Comparison of ENCODE assay signal across 21 cellular contexts in the genomic region with DNA sequence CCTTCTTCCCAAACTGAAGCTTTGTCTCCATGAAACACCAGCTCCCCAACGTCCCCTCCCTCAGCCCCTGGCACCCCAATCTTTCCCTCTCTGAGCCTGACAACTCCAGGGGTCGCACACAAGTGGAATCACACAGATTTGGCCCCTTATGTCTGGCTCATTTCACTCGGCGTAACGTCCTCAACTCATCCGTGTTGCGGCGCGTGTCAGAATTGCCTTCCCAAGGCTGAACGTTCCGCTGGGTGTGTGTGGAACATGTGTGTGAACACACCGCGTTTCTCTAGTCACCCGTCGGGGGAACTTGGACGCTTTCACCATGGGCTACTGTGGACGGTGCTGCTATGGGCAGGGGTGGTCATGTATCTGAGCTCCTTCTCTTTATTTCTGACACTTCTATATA. TPM values are rescaled to one million over a fixed set of nuclear protein-coding genes. Genes with fewer than 3 reads are reported as not detected.
A peak's percentile ranks its signal among the peaks of the same experiment; 100 is the strongest.
DNase-seq lines count a peak whose midpoint lies in the region; ATAC-seq and TF ChIP-seq lines count a peak whose summit lies in the region.
"Had no signal": no experiment of that assay in that cellular context is flagged by ENCODE, and none has a peak within 500 bp of the region (broad histone marks: within the 10 kb centered on the region; RNA-seq: fewer than 3 reads in every experiment).

No MANE protein-coding gene starts in this region.

- H3K9me3 ChIP-seq in HEK293 (ENCODE audit: control insufficient read depth, insufficient read depth, low read depth, low read length), result no peaks in the 10 kb centered on the region
- no peaks in the 10 kb centered on the region for H3K9me3 ChIP-seq in endodermal cell (ENCODE audit: control insufficient read depth, low read length)
- H3K9me3 ChIP-seq in neuronal stem cell (replicated peaks in 1 of 2; ENCODE audit: control insufficient read depth in 2 of 2, insufficient read depth in 1 of 2, low read depth in 1 of 2, low read length in 2 of 2), result peaks cover 0 to 3% of the 10 kb centered on the region in 2 donors
- no peaks in the 10 kb centered on the region for H3K9me3 ChIP-seq in suprapubic skin
- H3K9me3 ChIP-seq: left ventricle myocardium inferior, SJCRH30, upper lobe of right lung had no signal

- H3K4me1 Mint-ChIP-seq in activated CD4-positive, alpha-beta memory T cell treated with anti-CD3 and anti-CD28 coated beads for 36 hours (ENCODE audit: low read depth), result peaks cover 20% of the 10 kb centered on the region
- H3K4me1 Mint-ChIP-seq in activated CD4-positive, alpha-beta memory T cell treated with anti-CD3 and anti-CD28 coated beads, Interleukin-2, amount 10 ng/mL, durations not matched to agents 7 days and 5 days, result peaks cover 21% of the 10 kb centered on the region
- peaks cover 39% of the 10 kb centered on the region for H3K4me1 Mint-ChIP-seq in endodermal cell

- H2AK5ac ChIP-seq in neuronal stem cell (ENCODE audit: low read depth, low read length), result peak overlapping the region; percentile 5

- no peak for TF ChIP-seq EP300 in suprapubic skin (IDR thresholded peaks at IDR 0.05)

- H3K36me3 ChIP-seq in HEK293 (ENCODE audit: control insufficient read depth in 2 of 2, insufficient read depth in 1 of 2, low read length in 2 of 2) (no peaks in the 10 kb centered on the region), endodermal cell (ENCODE audit: control insufficient read depth, insufficient read depth, low read length) (no peaks in the 10 kb centered on the region), neuronal stem cell (replicated peaks in 1 of 2; ENCODE audit: control insufficient read depth in 2 of 2, insufficient read depth in 2 of 2, low read length in 2 of 2) (peaks cover 2 to 28% of the 10 kb centered on the region in 2 donors), suprapubic skin (no peaks in the 10 kb centered on the region)
- H3K36me3 ChIP-seq: cardiac muscle cell, left ventricle myocardium inferior, SJCRH30, upper lobe of right lung had no signal

- no peaks in the 10 kb centered on the region for H3K27me3 Mint-ChIP-seq in activated CD4-positive, alpha-beta memory T cell treated with anti-CD3 and anti-CD28 coated beads for 36 hours
- H3K27me3 Mint-ChIP-seq in activated CD4-positive, alpha-beta memory T cell treated with anti-CD3 and anti-CD28 coated beads, Interleukin-2, amount 10 ng/mL, durations not matched to agents 7 days and 5 days, result peaks cover 11% of the 10 kb centered on the region
- no peaks in the 10 kb centered on the region for H3K27me3 Mint-ChIP-seq in endodermal cell (ENCODE audit: insufficient read depth)
- H3K27me3 Mint-ChIP-seq: activated naive CD8-positive, alpha-beta T cell treated with anti-CD3 and anti-CD28 coated beads, Interleukin-2, amount 10 ng/mL, durations not matched to agents 7 days and 5 days had no signal

- H3K79me1 ChIP-seq in neuronal stem cell (ENCODE audit: low read depth, low read length), result peaks cover 8% of the 10 kb centered on the region

- no peak overlapping the region for H3K4me3 Mint-ChIP-seq in activated CD4-positive, alpha-beta memory T cell treated with anti-CD3 and anti-CD28 coated beads for 36 hours
- no peak overlapping the region for H3K4me3 Mint-ChIP-seq in activated CD4-positive, alpha-beta memory T cell treated with anti-CD3 and anti-CD28 coated beads, Interleukin-2, amount 10 ng/mL, durations not matched to agents 7 days and 5 days
- no peak overlapping the region for H3K4me3 Mint-ChIP-seq in endodermal cell
- H3K4me3 Mint-ChIP-seq: activated CD8-positive, alpha-beta memory T cell treated with anti-CD3 and anti-CD28 coated beads, Interleukin-2, amount 10 ng/mL, durations not matched to agents 7 days and 5 days had no signal

- 94 to 96% methylated on average over 11 to 17 of the region's 17 CpGs for WGBS in endodermal cell (ENCODE audit: insufficient coverage in 1 of 2, insufficient read length in 1 of 2), 2 experiments
- no CpG with 5 or more reads among the region's 17 CpGs for WGBS in neuronal stem cell (ENCODE audit: extremely low coverage in 2 of 2, insufficient read length in 2 of 2, insufficient replicate concordance in 1 of 2), 2 donors
- WGBS in suprapubic skin, result 91% methylated on average over 17 of the region's 17 CpGs

- no peak overlapping the region for H2BK12ac ChIP-seq in neuronal stem cell (ENCODE audit: low read length)

- no peak for TF ChIP-seq POLR2A in suprapubic skin (IDR thresholded peaks at IDR 0.05)

- H3K4me3 ChIP-seq in HEK293 (ENCODE audit: low read depth, low read length) (no peak overlapping the region), endodermal cell (ENCODE audit: low read length) (no peak overlapping the region), neuronal stem cell (ENCODE audit: low read length in 2 of 2) (no peak overlapping the region), suprapubic skin (no peak overlapping the region)
- H3K4me3 ChIP-seq: cardiac muscle cell, GM23248, SJCRH30, upper lobe of right lung had no signal

- H3K27me3 ChIP-seq in endodermal cell (ENCODE audit: control insufficient read depth, insufficient read depth, low read length, poor library complexity, severe bottlenecking), result no peaks in the 10 kb centered on the region
- H3K27me3 ChIP-seq in neuronal stem cell (ENCODE audit: control insufficient read depth in 3 of 3, insufficient read depth in 3 of 3, low read depth in 1 of 3, low read length in 3 of 3), result no peaks in the 10 kb centered on the region
- no peaks in the 10 kb centered on the region for H3K27me3 ChIP-seq in suprapubic skin
- H3K27me3 ChIP-seq: cardiac muscle cell, SJCRH30, upper lobe of right lung had no signal

- H3K27ac Mint-ChIP-seq in activated CD4-positive, alpha-beta memory T cell treated with anti-CD3 and anti-CD28 coated beads for 36 hours, result peak overlapping the region; percentile 21
- no peak overlapping the region for H3K27ac Mint-ChIP-seq in activated CD4-positive, alpha-beta memory T cell treated with anti-CD3 and anti-CD28 coated beads, Interleukin-2, amount 10 ng/mL, durations not matched to agents 7 days and 5 days
- H3K27ac Mint-ChIP-seq in endodermal cell, result no peak overlapping the region
- H3K27ac Mint-ChIP-seq: activated CD8-positive, alpha-beta memory T cell treated with anti-CD3 and anti-CD28 coated beads, Interleukin-2, amount 10 ng/mL, durations not matched to agents 7 days and 5 days; activated naive CD8-positive, alpha-beta T cell treated with anti-CD3 and anti-CD28 coated beads, Interleukin-2, amount 10 ng/mL, durations not matched to agents 7 days and 5 days had no signal

- POLR2A ChIA-PET in activated CD4-positive, alpha-beta memory T cell treated with anti-CD3 and anti-CD28 coated beads for 36 hours (lab: Charles Lee), result no interaction called here
- POLR2A ChIA-PET in activated CD4-positive, alpha-beta memory T cell treated with anti-CD3 and anti-CD28 coated beads, Interleukin-2, amount 10 ng/mL, durations not matched to agents 7 days and 5 days (lab: Charles Lee), result no interaction called here
- POLR2A ChIA-PET in HEK293 (lab: Yijun Ruan, JAX), result interaction anchor here (1.0 kb wide), 1 partner anchor 189 kb away, joined by 4 read pairs; no protein-coding TSS in a partner anchor

- no peak overlapping the region for H3K9ac ChIP-seq in endodermal cell (ENCODE audit: extremely low read depth, low read length, poor library complexity, severe bottlenecking)
- H3K9ac ChIP-seq in neuronal stem cell (ENCODE audit: low read depth, low read length, poor library complexity), result peak overlapping the region; percentile 82
- H3K9ac ChIP-seq: GM23248 had no signal

- TF ChIP-seq CTCF in HEK293 (tag by site-specific recombination; IDR thresholded peaks at IDR 0.05) (no peak), endodermal cell (conservative IDR thresholded peaks at IDR 0.05) (no peak), suprapubic skin (IDR thresholded peaks at IDR 0.05) (no peak)

- H2BK15ac ChIP-seq in neuronal stem cell (ENCODE audit: low read length), result peak overlapping the region; percentile 25

- H3K9me3 Mint-ChIP-seq in activated CD4-positive, alpha-beta memory T cell treated with anti-CD3 and anti-CD28 coated beads for 36 hours, result no peaks in the 10 kb centered on the region
- no peaks in the 10 kb centered on the region for H3K9me3 Mint-ChIP-seq in activated CD4-positive, alpha-beta memory T cell treated with anti-CD3 and anti-CD28 coated beads, Interleukin-2, amount 10 ng/mL, durations not matched to agents 7 days and 5 days
- no peaks in the 10 kb centered on the region for H3K9me3 Mint-ChIP-seq in endodermal cell
- H3K9me3 Mint-ChIP-seq: activated naive CD8-positive, alpha-beta T cell treated with anti-CD3 and anti-CD28 coated beads, Interleukin-2, amount 10 ng/mL, durations not matched to agents 7 days and 5 days had no signal

- H3K4me1 ChIP-seq in HEK293 (ENCODE audit: control insufficient read depth, insufficient read depth, low read length) (peaks cover 36% of the 10 kb centered on the region), endodermal cell (ENCODE audit: control insufficient read depth, insufficient read depth, low read length) (peaks cover 10% of the 10 kb centered on the region), neuronal stem cell (ENCODE audit: control insufficient read depth in 2 of 2, insufficient read depth in 1 of 2, low read depth in 1 of 2, low read length in 2 of 2) (peaks cover 9 to 25% of the 10 kb centered on the region in 2 donors), suprapubic skin (peaks cover 57% of the 10 kb centered on the region)

- intact Hi-C loops in activated CD4-positive, alpha-beta memory T cell treated with anti-CD3 and anti-CD28 coated beads for 36 hours (cut with micrococcal nuclease), result loop anchor here (1.0 to 10.0 kb wide), 3 partner anchors 147 to 243 kb away; a partner anchor contains a TSS

- H3K14ac ChIP-seq in neuronal stem cell (ENCODE audit: low read length), result no peak overlapping the region

- DNase-seq in activated CD4-positive, alpha-beta memory T cell treated with anti-CD3 and anti-CD28 coated beads for 36 hours, result no peak
- DNase-seq in activated CD4-positive, alpha-beta memory T cell treated with anti-CD3 and anti-CD28 coated beads, Interleukin-2, amount 10 ng/mL, durations not matched to agents 7 days and 5 days, result no peak
- DNase-seq in endodermal cell, result no peak
- DNase-seq in neuronal stem cell (ENCODE audit: low spot score), result no peak
- DNase-seq in NOMO-1 (lab: John Stamatoyannopoulos, UW; ENCODE audit: unreplicated experiment in 2 of 2), result no peak
- DNase-seq in suprapubic skin (ENCODE audit: low spot score in 2 of 2), result no peak
- DNase-seq: activated CD8-positive, alpha-beta memory T cell treated with anti-CD3 and anti-CD28 coated beads, Interleukin-2, amount 10 ng/mL, durations not matched to agents 7 days and 5 days; activated naive CD8-positive, alpha-beta T cell treated with anti-CD3 and anti-CD28 coated beads, Interleukin-2, amount 10 ng/mL, durations not matched to agents 7 days and 5 days; COR-L47; effector memory CD4-positive, alpha-beta T cell; GM23248; left ventricle myocardium inferior; NCI-H187; NCI-H446 treated with DMSO at 0.1 percent for 48 hours; SJCRH30; stimulated activated CD4-positive, alpha-beta T cell treated with anti-CD3 and anti-CD28 coated beads, Interleukin-2, amount 100 ng/mL, for 48 hours; stimulated activated CD8-positive, alpha-beta memory T cell treated with anti-CD3 and anti-CD28 coated beads, Interleukin-4, amount 100 ng/mL, for 48 hours; upper lobe of right lung had no signal

- no peak overlapping the region for H2BK120ac ChIP-seq in neuronal stem cell (ENCODE audit: low read depth, low read length)

- H3K27ac ChIP-seq in HEK293 (ENCODE audit: extremely low read depth, low read depth, low read length) (no peak overlapping the region), endodermal cell (ENCODE audit: low read depth, low read length) (peak overlapping the region; percentile 8), neuronal stem cell (replicated peaks; ENCODE audit: low read length) (no peak overlapping the region), suprapubic skin (no peak overlapping the region)
- H3K27ac ChIP-seq: GM23248, left ventricle myocardium inferior, SJCRH30, upper lobe of right lung had no signal

- no peak overlapping the region for H3K23ac ChIP-seq in neuronal stem cell (ENCODE audit: low read depth, low read length, poor library complexity)

- H3K18ac ChIP-seq in neuronal stem cell (ENCODE audit: low read length), result peak overlapping the region; percentile 9

- no peak overlapping the region for H2BK5ac ChIP-seq in neuronal stem cell (ENCODE audit: low read length)

- CTCF ChIA-PET in activated CD4-positive, alpha-beta memory T cell treated with anti-CD3 and anti-CD28 coated beads for 36 hours (lab: Charles Lee), result interaction anchor here (1.1 to 2.1 kb wide), 3 partner anchors 201 to 249 kb away, joined by 3 to 8 read pairs (median 4); no protein-coding TSS in a partner anchor
- CTCF ChIA-PET in activated CD4-positive, alpha-beta memory T cell treated with anti-CD3 and anti-CD28 coated beads, Interleukin-2, amount 10 ng/mL, durations not matched to agents 7 days and 5 days (lab: Charles Lee), result interaction anchor here (1.5 kb wide), 1 partner anchor 16 kb away, joined by 3 read pairs; no protein-coding TSS in a partner anchor
- CTCF ChIA-PET in HEK293 (lab: Yijun Ruan, JAX), result interaction anchor here (0.6 to 1.8 kb wide), 8 partner anchors 10 to 247 kb away, joined by 3 to 9 read pairs (median 4); no protein-coding TSS in a partner anchor

- H2AFZ ChIP-seq in neuronal stem cell (ENCODE audit: low read length), result no peak overlapping the region
- H2AFZ ChIP-seq: GM23248 had no signal

- no peak overlapping the region for H3K4me2 ChIP-seq in neuronal stem cell (ENCODE audit: insufficient read depth, low read length, poor library complexity, severe bottlenecking)

- no peak for ATAC-seq in HG03520 (IDR thresholded peaks at IDR 0.05; ENCODE audit: unreplicated experiment)

- no peaks in the 10 kb centered on the region for H3K36me3 Mint-ChIP-seq in activated CD4-positive, alpha-beta memory T cell treated with anti-CD3 and anti-CD28 coated beads for 36 hours
- no peaks in the 10 kb centered on the region for H3K36me3 Mint-ChIP-seq in activated CD4-positive, alpha-beta memory T cell treated with anti-CD3 and anti-CD28 coated beads, Interleukin-2, amount 10 ng/mL, durations not matched to agents 7 days and 5 days (ENCODE audit: low read depth)
- H3K36me3 Mint-ChIP-seq in endodermal cell (ENCODE audit: low read depth), result peaks cover 14% of the 10 kb centered on the region
- H3K36me3 Mint-ChIP-seq: activated CD8-positive, alpha-beta memory T cell treated with anti-CD3 and anti-CD28 coated beads, Interleukin-2, amount 10 ng/mL, durations not matched to agents 7 days and 5 days; activated naive CD8-positive, alpha-beta T cell treated with anti-CD3 and anti-CD28 coated beads, Interleukin-2, amount 10 ng/mL, durations not matched to agents 7 days and 5 days had no signal

- no peak overlapping the region for H3K4ac ChIP-seq in neuronal stem cell (ENCODE audit: low read length)

- no peak overlapping the region for H4K91ac ChIP-seq in neuronal stem cell (ENCODE audit: low read depth, low read length, poor library complexity)

- H4K8ac ChIP-seq in neuronal stem cell (ENCODE audit: low read depth, low read length), result no peak overlapping the region

RNA-seq across cellular contexts. Expression of a gene that starts 45.0 kb away (rescaled TPM):
- 1 to 10 TPM; 5.4 TPM for total RNA-seq in activated CD4-positive, alpha-beta memory T cell treated with anti-CD3 and anti-CD28 coated beads for 36 hours
- total RNA-seq in activated CD4-positive, alpha-beta memory T cell treated with anti-CD3 and anti-CD28 coated beads, Interleukin-2, amount 10 ng/mL, durations not matched to agents 7 days and 5 days, result under 1 TPM; 0.63 TPM
- total RNA-seq in endodermal cell (100 to 1,000 TPM in 1 of 2 donors, 10 to 100 TPM in 1; 88.2 to 116 TPM), suprapubic skin (10 to 100 TPM; 18.6 to 33.6 (median 22.7) TPM)
- 56.3 TPM for polyA plus RNA-seq in endodermal cell (2013, experiment 1 of 2)
- 53.8 TPM for polyA plus RNA-seq in endodermal cell (2013, experiment 2 of 2)
- 23.3 TPM for polyA plus RNA-seq in neuronal stem cell (2013, experiment 1 of 2)
- polyA plus RNA-seq in neuronal stem cell (2013, experiment 2 of 2), result 22.9 TPM

RNA-seq across cellular contexts. Expression of a gene that starts 45.7 kb away (rescaled TPM):
- total RNA-seq in activated CD4-positive, alpha-beta memory T cell treated with anti-CD3 and anti-CD28 coated beads for 36 hours, result under 1 TPM; 0.82 to 1.00 TPM
- total RNA-seq in activated CD4-positive, alpha-beta memory T cell treated with anti-CD3 and anti-CD28 coated beads, Interleukin-2, amount 10 ng/mL, durations not matched to agents 7 days and 5 days, result not detected
- total RNA-seq in endodermal cell (10 to 100 TPM; 21.7 to 38.9 TPM), suprapubic skin (1 to 10 TPM; 1.2 to 4.4 (median 2.9) TPM)
- 16.3 TPM for polyA plus RNA-seq in endodermal cell (2013, experiment 1 of 2)
- polyA plus RNA-seq in endodermal cell (2013, experiment 2 of 2), result 14.2 TPM
- 5.8 TPM for polyA plus RNA-seq in neuronal stem cell (2013, experiment 1 of 2)
- polyA plus RNA-seq in neuronal stem cell (2013, experiment 2 of 2), result 6.3 TPM

Comparison
In these comparisons a context has a peak if more than half of its experiments do, and no peak if none do; other contexts are left out.
1. RNA of a gene that starts 45.7 kb away (total RNA-seq): 21.7 to 38.9 TPM in endodermal cell; 1.2 to 4.4 TPM in suprapubic skin, 0.82 to 1.00 TPM in activated CD4-positive, alpha-beta memory T cell treated with anti-CD3 and anti-CD28 coated beads for 36 hours and not detected in activated CD4-positive, alpha-beta memory T cell treated with anti-CD3 and anti-CD28 coated beads, Interleukin-2, amount 10 ng/mL, durations not matched to agents 7 days and 5 days; every median in the first group is over 4 times any median in the second.